In genomic region chr12:31984806-31985591, GRCh38 we compare ENCODE assay signal across 1 cellular context.
TF ChIP-seq lines count a peak whose summit lies in the region.

No MANE protein-coding gene starts in this region.

TF ChIP-seq in GM23338, 12 proteins besides CTCF, POLR2A, EP300 and RAD21 (continued from another document):
- TF ChIP-seq ZNF462 (CRISPR knock-in tag; IDR thresholded peaks at IDR 0.05) (no peak), REST (IDR thresholded peaks at IDR 0.05; ENCODE audit: unreplicated experiment) (no peak), ETS1 (IDR thresholded peaks at IDR 0.05) (no peak), NANOG (IDR thresholded peaks at IDR 0.05; ENCODE audit: borderline replicate concordance) (no peak), STAT1 (IDR thresholded peaks at IDR 0.05; ENCODE audit: unreplicated experiment) (no peak), JUNB (IDR thresholded peaks at IDR 0.05; ENCODE audit: unreplicated experiment) (no peak), POLR2AphosphoS5 (IDR thresholded peaks at IDR 0.05; ENCODE audit: low read depth) (no peak; the same call in 1 of the 2 replicates), CREB1 (CRISPR knock-in tag; IDR thresholded peaks at IDR 0.05; ENCODE audit: low read depth) (no peak), ZNF331 (CRISPR knock-in tag; IDR thresholded peaks at IDR 0.05; ENCODE audit: low read depth) (no peak), EZH2 (IDR thresholded peaks at IDR 0.05; ENCODE audit: low read depth, unreplicated experiment) (no peak)
